Comparison of ENCODE assay signal across 34 cellular contexts in the genomic region with DNA sequence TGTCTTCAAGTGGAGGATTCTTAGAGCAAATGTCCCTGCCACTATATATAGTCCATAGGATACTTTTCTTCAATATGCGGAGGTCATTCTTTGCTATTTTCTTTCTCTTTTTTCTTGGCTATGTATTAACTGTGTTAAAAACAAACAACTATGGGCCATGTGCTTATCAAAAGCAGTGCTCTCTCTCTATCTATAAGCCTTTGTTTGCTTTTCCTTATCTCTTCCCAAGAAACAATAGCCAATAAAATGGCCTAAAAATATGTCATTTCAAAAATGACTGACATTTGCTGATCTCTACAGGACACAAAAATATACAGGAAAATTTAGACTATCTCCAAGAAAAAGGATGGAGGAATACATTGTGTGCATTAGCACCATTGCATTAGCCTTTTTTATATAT.
"Had no signal": no experiment of that assay in that cellular context is flagged by ENCODE, and none has a peak within 500 bp of the region (broad histone marks: within the 10 kb centered on the region; RNA-seq: fewer than 3 reads in every experiment).

No MANE protein-coding gene starts in this region.

- H3K9ac ChIP-seq: KMS-11 had no signal

- H3K27me3 ChIP-seq: MG63 had no signal

- H3K4me3 ChIP-seq: MG63 had no signal

- H3K9me3 ChIP-seq: MG63 had no signal

- H3K27ac ChIP-seq: KMS-11 had no signal

- H3K4me2 ChIP-seq: KMS-11 had no signal

- H3K36me3 ChIP-seq: MG63 had no signal

- DNase-seq: Karpas-422, Kasumi-1, MG63, MM.1S, MV-4-11, NCI-H1048, NCI-H1092, NCI-H1092 treated with DMSO at 0.1 percent for 48 hours, NCI-H1105, NCI-H1105 treated with DMSO at 0.1 percent for 48 hours, NCI-H1417, NCI-H1417 treated with DMSO at 0.1 percent for 48 hours, NCI-H1436, NCI-H1436 treated with DMSO at 0.1 percent for 48 hours, NCI-H146, NCI-H1694, NCI-H1694 treated with DMSO at 0.1 percent for 48 hours, NCI-H187, NCI-H187 treated with DMSO at 0.1 percent for 48 hours, NCI-H1930, NCI-H2029, NCI-H2029 treated with DMSO at 0.1 percent for 48 hours, NCI-H2081, NCI-H2081 treated with DMSO at 0.1 percent for 48 hours, NCI-H2107, NCI-H2171, NCI-H2227 treated with DMSO at 0.1 percent for 48 hours, NCI-H226, NCI-H345, NCI-H446, NCI-H446 treated with DMSO at 0.1 percent for 48 hours, NCI-H510A, NCI-H510A treated with DMSO at 0.1 percent for 48 hours had no signal
